In genomic region chr12:124641591-124641990, GRCh38 we compare ENCODE assay signal across 18 cellular contexts.
DNase-seq lines count a peak whose midpoint lies in the region; ATAC-seq, FAIRE-seq and TF ChIP-seq lines count a peak whose summit lies in the region.
"Had no signal": no experiment of that assay in that cellular context is flagged by ENCODE, and none has a peak within 500 bp of the region (broad histone marks: within the 10 kb centered on the region; RNA-seq: fewer than 3 reads in every experiment).

No MANE protein-coding gene starts in this region.

- H4K20me1 ChIP-seq in K562 (replicated peaks; ENCODE audit: control insufficient read depth, insufficient read depth, low read length): no peaks in the 10 kb centered on the region

- H3K9ac ChIP-seq in K562 (ENCODE audit: insufficient read depth in 1 of 2, low read depth in 2 of 2, low read length in 2 of 2): no peak overlapping the region
- H3K9ac ChIP-seq: GM23248 had no signal

- POLR2A ChIA-PET in Panc1 (lab: Charles Lee) (no interaction called here), K562 (lab: Yijun Ruan, JAX) (interaction anchor here (0.7 to 2.5 kb wide), 5 partner anchors 11 to 64 kb away, joined by 3 to 13 read pairs (median 3); no protein-coding TSS in a partner anchor)

- H3K27me3 Mint-ChIP-seq in activated naive CD4-positive, alpha-beta T cell treated with anti-CD3 and anti-CD28 coated beads, Interleukin-2, amount 10 ng/mL, durations not matched to agents 7 days and 5 days: peaks cover 60% of the 10 kb centered on the region

- no TSS peak for BruUV-seq in Panc1 (replicated peaks; lab: Mats Ljungman, UMichigan)
- no TSS peak for BruUV-seq in K562 (replicated peaks; lab: Mats Ljungman, UMichigan)

- H2AFZ ChIP-seq in K562 (ENCODE audit: low read depth, low read length): 0 out of 2 replicates have a peak overlapping the region, but pooled peaks have one; percentile 51
- H2AFZ ChIP-seq: GM23248 had no signal

- FAIRE-seq in K562 (lab: Jason Lieb, UNC) (no peak), GM19239 (lab: Jason Lieb, UNC) (no peak)
- FAIRE-seq: D721Med, G401.6, GM12892, H1 had no signal

- WGBS in heart right ventricle, 2 donors: 96% methylated on average over 6 of the region's 6 CpGs
- 16% methylated on average over 6 of the region's 6 CpGs for WGBS in K562 (ENCODE audit: insufficient coverage, low coverage, missing lambda C conversion rate)
- WGBS in spleen, 5 donors: 65 to 95% (median 91%) methylated on average over 6 of the region's 6 CpGs

- ATAC-seq in left ventricle myocardium superior (peak; percentile 15), heart right ventricle (no peak), Panc1 (no peak), K562 (no peak)

- peaks cover 13% of the 10 kb centered on the region for H3K4me1 Mint-ChIP-seq in activated naive CD4-positive, alpha-beta T cell treated with anti-CD3 and anti-CD28 coated beads, Interleukin-2, amount 10 ng/mL, durations not matched to agents 7 days and 5 days

- CTCF ChIA-PET in Panc1 (lab: Charles Lee): no interaction called here
- CTCF ChIA-PET in K562 (lab: Yijun Ruan, JAX; ENCODE audit: low intra/inter-chr PET ratio): no interaction called here
- CTCF ChIA-PET in activated naive CD4-positive, alpha-beta T cell treated with anti-CD3 and anti-CD28 coated beads, Interleukin-2, amount 10 ng/mL, durations not matched to agents 7 days and 5 days (lab: Charles Lee): no interaction called here

- H3K4me3 Mint-ChIP-seq in activated naive CD4-positive, alpha-beta T cell treated with anti-CD3 and anti-CD28 coated beads, Interleukin-2, amount 10 ng/mL, durations not matched to agents 7 days and 5 days: no peak overlapping the region
- H3K4me3 Mint-ChIP-seq: CD8-positive, alpha-beta memory T cell had no signal

- H3K36me3 ChIP-seq in heart right ventricle: no peaks in the 10 kb centered on the region
- H3K36me3 ChIP-seq in Panc1 (ENCODE audit: control insufficient read depth, insufficient read depth, low read length): no peaks in the 10 kb centered on the region
- H3K36me3 ChIP-seq in K562 (ENCODE audit: control insufficient read depth, insufficient read depth, low read length): no peaks in the 10 kb centered on the region
- H3K36me3 ChIP-seq in spleen: no peaks in the 10 kb centered on the region

- no peak for TF ChIP-seq EP300 in K562 (IDR thresholded peaks at IDR 0.05; ENCODE audit: low read length)

- H3K27ac ChIP-seq in heart right ventricle (no peak overlapping the region), Panc1 (ENCODE audit: low read length) (peak overlapping the region; percentile 23; the same call in 1 of the 2 replicates), K562 (ENCODE audit: extremely low read depth, low read depth, low read length) (no peak overlapping the region), spleen (no peak overlapping the region)
- H3K27ac ChIP-seq: GM23248 had no signal

- intact Hi-C loops in left ventricle myocardium superior (cut with micrococcal nuclease): no loop called here
- intact Hi-C loops in heart right ventricle (cut with DNase I): no loop called here
- intact Hi-C loops in Panc1 (cut with micrococcal nuclease; ENCODE audit: unreplicated experiment): no loop called here
- intact Hi-C loops in K562 (cut with micrococcal nuclease): no loop called here
- intact Hi-C loops in spleen (cut with DNase I; ENCODE audit: low total_unique reads): no loop called here

- H3K79me2 ChIP-seq in K562 (ENCODE audit: control insufficient read depth, insufficient read depth, low read length): no peaks in the 10 kb centered on the region

- H3K9me3 Mint-ChIP-seq in activated naive CD4-positive, alpha-beta T cell treated with anti-CD3 and anti-CD28 coated beads, Interleukin-2, amount 10 ng/mL, durations not matched to agents 7 days and 5 days: peaks cover 6% of the 10 kb centered on the region
- H3K9me3 Mint-ChIP-seq: CD8-positive, alpha-beta memory T cell had no signal

- peak in 1 of 2 experiments; percentile 28; a peak in 1 of 4 replicates for TF ChIP-seq RAD21 in K562 (CRISPR knock-in tag; conservative IDR thresholded peaks at IDR 0.05 in 1 of 2, IDR thresholded peaks at IDR 0.05 in 1 of 2)

- no peak overlapping the region for H3K4me2 ChIP-seq in K562 (ENCODE audit: insufficient read depth, low read length)

- H3K9me3 ChIP-seq in heart right ventricle: peaks cover 0 to 7% (median 0%) of the 10 kb centered on the region in 11 donors
- H3K9me3 ChIP-seq in Panc1 (ENCODE audit: control insufficient read depth, insufficient read depth, low read depth, low read length): no peaks in the 10 kb centered on the region
- H3K9me3 ChIP-seq in K562 (replicated peaks; ENCODE audit: control insufficient read depth, insufficient read depth, low read depth, low read length): no peaks in the 10 kb centered on the region; the same call in 1 of the 2 replicates
- H3K9me3 ChIP-seq in spleen: no peaks in the 10 kb centered on the region

- H3K4me3 ChIP-seq in heart right ventricle (no peak overlapping the region), Panc1 (ENCODE audit: low read depth in 2 of 2, low read length in 2 of 2) (no peak overlapping the region), K562 (no peak overlapping the region), spleen (no peak overlapping the region)
- H3K4me3 ChIP-seq: GM23248 had no signal

- TF ChIP-seq CTCF in heart right ventricle (IDR thresholded peaks at IDR 0.05): no peak
- no peak for TF ChIP-seq CTCF in Panc1 (IDR thresholded peaks at IDR 0.05)
- TF ChIP-seq CTCF in K562 (IDR thresholded peaks at IDR 0.05 in 2 of 3, conservative IDR thresholded peaks at IDR 0.05 in 1 of 3; ENCODE audit: insufficient read depth in 2 of 3, low read depth in 1 of 3, low read length in 3 of 3): no peak; a peak in 1 of 6 replicates
- no peak for TF ChIP-seq CTCF in spleen (IDR thresholded peaks at IDR 0.05 in 8 of 11, conservative IDR thresholded peaks at IDR 0.05 in 3 of 11)

- H3K27me3 ChIP-seq in heart right ventricle: no peaks in the 10 kb centered on the region
- no peaks in the 10 kb centered on the region for H3K27me3 ChIP-seq in Panc1 (ENCODE audit: control insufficient read depth, insufficient read depth, low read length)
- peaks cover 0 to 4% of the 10 kb centered on the region in 2 experiments; a peak in 2 of 5 replicates for H3K27me3 ChIP-seq in K562 (ENCODE audit: control insufficient read depth in 2 of 2, insufficient read depth in 2 of 2, low read length in 2 of 2)
- H3K27me3 ChIP-seq in spleen (replicated peaks in 1 of 7): no peaks in the 10 kb centered on the region

- H3K36me3 Mint-ChIP-seq in activated naive CD4-positive, alpha-beta T cell treated with anti-CD3 and anti-CD28 coated beads, Interleukin-2, amount 10 ng/mL, durations not matched to agents 7 days and 5 days: no peaks in the 10 kb centered on the region
- H3K36me3 Mint-ChIP-seq: CD8-positive, alpha-beta memory T cell had no signal

- H3K27ac Mint-ChIP-seq in activated naive CD4-positive, alpha-beta T cell treated with anti-CD3 and anti-CD28 coated beads, Interleukin-2, amount 10 ng/mL, durations not matched to agents 7 days and 5 days: no peak overlapping the region

- in situ Hi-C loops in Panc1 (cut with HindIII; ENCODE audit: low pct_unique_long_range_greater_than_20kb, low sequenced_read_pairs) (no loop called here), K562 (cut with MboI) (no loop called here)

- H3K9me1 ChIP-seq in K562 (ENCODE audit: control insufficient read depth, insufficient read depth, low read length): no peaks in the 10 kb centered on the region

- TF ChIP-seq POLR2A in K562 (conservative IDR thresholded peaks at IDR 0.05) (no peak), spleen (IDR thresholded peaks at IDR 0.05) (no peak)

- H3K4me1 ChIP-seq in heart right ventricle (peaks cover 0 to 31% (median 4%) of the 10 kb centered on the region in 9 donors), Panc1 (ENCODE audit: control insufficient read depth, insufficient read depth, low read length) (peaks cover 14% of the 10 kb centered on the region), K562 (replicated peaks in 1 of 2; ENCODE audit: control insufficient read depth in 2 of 2, insufficient read depth in 2 of 2, low read length in 2 of 2) (peaks cover 7 to 15% of the 10 kb centered on the region in 2 experiments; a peak in 4 of 5 replicates), spleen (peaks cover 0 to 15% (median 9%) of the 10 kb centered on the region in 6 donors)

- no peak for DNase-seq in left ventricle myocardium superior
- DNase-seq in heart right ventricle: no peak
- no peak for DNase-seq in Panc1 (ENCODE audit: low read depth, low spot score)
- no peak for DNase-seq in K562 (ENCODE audit: extremely low read depth in 1 of 4, low spot score in 3 of 4)
- no peak for DNase-seq in spleen
- no peak for DNase-seq in activated naive CD4-positive, alpha-beta T cell treated with anti-CD3 and anti-CD28 coated beads, Interleukin-2, amount 10 ng/mL, durations not matched to agents 7 days and 5 days
- no peak for DNase-seq in GM19239 (ENCODE audit: insufficient read length, low spot score)
- DNase-seq: C1 segment of cervical spinal cord; CD8-positive, alpha-beta memory T cell; DMS153; DND-41; GM23248; H7; HCEC 1CT had no signal

TF ChIP-seq in K562, 482 proteins besides CTCF, POLR2A, EP300 and RAD21:
- TF ChIP-seq TFAM (CRISPR knock-in tag; conservative IDR thresholded peaks at IDR 0.05) (no peak), U2AF1 (optimal IDR thresholded peaks at IDR 0.05; ENCODE audit: low read depth, low read length) (no peak), GATA2 (CRISPR knock-in tag; IDR thresholded peaks at IDR 0.05) (no peak)
- TF ChIP-seq, protein P1, sequence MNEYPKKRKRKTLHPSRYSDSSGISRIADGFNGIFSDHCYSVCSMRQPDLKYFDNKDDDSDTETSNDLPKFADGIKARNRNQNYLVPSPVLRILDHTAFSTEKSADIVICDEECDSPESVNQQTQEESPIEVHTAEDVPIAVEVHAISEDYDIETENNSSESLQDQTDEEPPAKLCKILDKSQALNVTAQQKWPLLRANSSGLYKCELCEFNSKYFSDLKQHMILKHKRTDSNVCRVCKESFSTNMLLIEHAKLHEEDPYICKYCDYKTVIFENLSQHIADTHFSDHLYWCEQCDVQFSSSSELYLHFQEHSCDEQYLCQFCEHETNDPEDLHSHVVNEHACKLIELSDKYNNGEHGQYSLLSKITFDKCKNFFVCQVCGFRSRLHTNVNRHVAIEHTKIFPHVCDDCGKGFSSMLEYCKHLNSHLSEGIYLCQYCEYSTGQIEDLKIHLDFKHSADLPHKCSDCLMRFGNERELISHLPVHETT (CRISPR knock-in tag; conservative IDR thresholded peaks at IDR 0.05 in 1 of 2, IDR thresholded peaks at IDR 0.05 in 1 of 2): no peak
- TF ChIP-seq, protein P2, sequence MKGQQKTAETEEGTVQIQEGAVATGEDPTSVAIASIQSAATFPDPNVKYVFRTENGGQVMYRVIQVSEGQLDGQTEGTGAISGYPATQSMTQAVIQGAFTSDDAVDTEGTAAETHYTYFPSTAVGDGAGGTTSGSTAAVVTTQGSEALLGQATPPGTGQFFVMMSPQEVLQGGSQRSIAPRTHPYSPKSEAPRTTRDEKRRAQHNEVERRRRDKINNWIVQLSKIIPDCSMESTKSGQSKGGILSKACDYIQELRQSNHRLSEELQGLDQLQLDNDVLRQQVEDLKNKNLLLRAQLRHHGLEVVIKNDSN (CRISPR knock-in tag; IDR thresholded peaks at IDR 0.05): no peak
